In the genomic region with DNA sequence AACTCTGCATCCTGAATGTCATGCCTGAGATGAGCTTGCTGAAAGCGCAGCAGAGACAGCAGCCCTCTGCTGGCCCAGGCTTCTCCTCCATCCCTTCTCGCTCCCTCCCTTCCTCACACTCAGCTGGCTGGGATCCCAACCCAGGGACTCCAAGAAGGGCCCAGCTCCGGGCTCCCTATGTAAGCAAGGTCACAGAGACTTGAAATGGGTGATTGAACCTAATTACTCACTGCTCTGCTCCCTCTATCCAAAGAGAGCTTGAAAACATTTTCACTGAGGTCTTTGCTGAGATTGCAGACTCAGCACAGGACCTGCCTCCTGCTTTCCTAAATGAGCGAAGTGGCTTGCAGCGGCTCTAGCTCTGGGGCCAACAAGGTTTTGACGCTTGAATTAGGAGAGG, we compare ENCODE assay signal across 10 cellular contexts. TPM values are rescaled to one million over a fixed set of nuclear protein-coding genes. Genes with fewer than 3 reads are reported as not detected.
DNase-seq lines count a peak whose midpoint lies in the region; ATAC-seq lines count a peak whose summit lies in the region.
"Had no signal": no experiment of that assay in that cellular context is flagged by ENCODE, and none has a peak within 500 bp of the region (broad histone marks: within the 10 kb centered on the region; RNA-seq: fewer than 3 reads in every experiment).

No MANE protein-coding gene starts in this region.

- H3K4me3 Mint-ChIP-seq in stimulated activated memory B cell treated with anti-CD40 and anti-IgM and Interleukin-4, amounts not matched to agents 10 μg/mL and 1 μg/mL and 100 μg/mL, for 72 hours, result no peak overlapping the region
- H3K4me3 Mint-ChIP-seq in activated CD8-positive, alpha-beta T cell treated with anti-CD3 and anti-CD28 coated beads, Interleukin-2, amount 10 ng/mL, durations not matched to agents 7 days and 5 days, result no peak overlapping the region
- H3K4me3 Mint-ChIP-seq: T-helper 2 cell treated with Interferon-gamma antibody and Interleukin-4, amounts not matched to agents 5 μg/mL and 100 μg/mL, for 36 hours had no signal

- peak overlapping the region; percentile 62 for H3K27ac ChIP-seq in HUES48 (ENCODE audit: low read depth, low read length)

- ATAC-seq in stimulated activated memory B cell treated with anti-CD40 and anti-IgM and Interleukin-4, amounts not matched to agents 10 μg/mL and 1 μg/mL and 100 μg/mL, for 72 hours, result no peak
- ATAC-seq in HG03457 (IDR thresholded peaks at IDR 0.05; ENCODE audit: unreplicated experiment), result no peak
- ATAC-seq in activated CD8-positive, alpha-beta T cell treated with anti-CD3 and anti-CD28 coated beads, Interleukin-2, amount 10 ng/mL, durations not matched to agents 7 days and 5 days, result no peak

- DNase-seq in cerebellar nuclear complex (lab: John Stamatoyannopoulos, UW) (peak; percentile 36 to 48), kidney tubule cell (ENCODE audit: low spot score) (peak; percentile 89), AG20443 (ENCODE audit: low spot score) (no peak), KBM-7 (no peak)
- no peak for DNase-seq in activated CD8-positive, alpha-beta T cell treated with anti-CD3 and anti-CD28 coated beads, Interleukin-2, amount 10 ng/mL, durations not matched to agents 7 days and 5 days
- DNase-seq: MV-4-11 had no signal

- H3K9me3 Mint-ChIP-seq in stimulated activated memory B cell treated with anti-CD40 and anti-IgM and Interleukin-4, amounts not matched to agents 10 μg/mL and 1 μg/mL and 100 μg/mL, for 72 hours, result no peaks in the 10 kb centered on the region
- no peaks in the 10 kb centered on the region for H3K9me3 Mint-ChIP-seq in activated CD8-positive, alpha-beta T cell treated with anti-CD3 and anti-CD28 coated beads, Interleukin-2, amount 10 ng/mL, durations not matched to agents 7 days and 5 days (ENCODE audit: insufficient read depth)
- H3K9me3 Mint-ChIP-seq: T-helper 2 cell treated with Interferon-gamma antibody and Interleukin-4, amounts not matched to agents 5 μg/mL and 100 μg/mL, for 36 hours had no signal

- no peak overlapping the region for H3K9ac ChIP-seq in HUES48 (ENCODE audit: low read depth, low read length)

- POLR2A ChIA-PET in activated CD8-positive, alpha-beta T cell treated with anti-CD3 and anti-CD28 coated beads, Interleukin-2, amount 10 ng/mL, durations not matched to agents 7 days and 5 days (lab: Charles Lee), result interaction anchor here (0.6 to 1.4 kb wide), 4 partner anchors 13 to 91 kb away, joined by 3 to 4 read pairs (median 4); no protein-coding TSS in a partner anchor

- H3K27ac Mint-ChIP-seq in stimulated activated memory B cell treated with anti-CD40 and anti-IgM and Interleukin-4, amounts not matched to agents 10 μg/mL and 1 μg/mL and 100 μg/mL, for 72 hours, result peak overlapping the region; percentile 73
- H3K27ac Mint-ChIP-seq in activated CD8-positive, alpha-beta T cell treated with anti-CD3 and anti-CD28 coated beads, Interleukin-2, amount 10 ng/mL, durations not matched to agents 7 days and 5 days, result no peak overlapping the region

- no peaks in the 10 kb centered on the region for H3K36me3 ChIP-seq in HUES48 (ENCODE audit: control insufficient read depth, insufficient read depth, low read length)

- CTCF ChIA-PET in activated CD8-positive, alpha-beta T cell treated with anti-CD3 and anti-CD28 coated beads, Interleukin-2, amount 10 ng/mL, durations not matched to agents 7 days and 5 days (lab: Charles Lee), result interaction anchor here (1.0 to 2.4 kb wide), 5 partner anchors 13 to 43 kb away, joined by 3 to 9 read pairs (median 3); no protein-coding TSS in a partner anchor

- peaks cover 48% of the 10 kb centered on the region for H3K36me3 Mint-ChIP-seq in stimulated activated memory B cell treated with anti-CD40 and anti-IgM and Interleukin-4, amounts not matched to agents 10 μg/mL and 1 μg/mL and 100 μg/mL, for 72 hours
- H3K36me3 Mint-ChIP-seq in activated CD8-positive, alpha-beta T cell treated with anti-CD3 and anti-CD28 coated beads, Interleukin-2, amount 10 ng/mL, durations not matched to agents 7 days and 5 days (ENCODE audit: low read depth), result peaks cover 20% of the 10 kb centered on the region

- H3K9me3 ChIP-seq in HUES48 (ENCODE audit: control insufficient read depth, insufficient read depth, low read length), result no peaks in the 10 kb centered on the region

- in situ Hi-C loops in KBM-7 (cut with MboI; ENCODE audit: low pct_unique_long_range_greater_than_20kb, low sequenced_read_pairs), result no loop called here

- H3K27me3 Mint-ChIP-seq in stimulated activated memory B cell treated with anti-CD40 and anti-IgM and Interleukin-4, amounts not matched to agents 10 μg/mL and 1 μg/mL and 100 μg/mL, for 72 hours, result no peaks in the 10 kb centered on the region
- no peaks in the 10 kb centered on the region for H3K27me3 Mint-ChIP-seq in activated CD8-positive, alpha-beta T cell treated with anti-CD3 and anti-CD28 coated beads, Interleukin-2, amount 10 ng/mL, durations not matched to agents 7 days and 5 days (ENCODE audit: low read depth)

- no peaks in the 10 kb centered on the region for H3K27me3 ChIP-seq in HUES48 (ENCODE audit: control insufficient read depth, insufficient read depth, low read length)

- H3K4me3 ChIP-seq in HUES48 (ENCODE audit: low read depth, low read length), result no peak overlapping the region

- peaks cover 81% of the 10 kb centered on the region for H3K4me1 ChIP-seq in HUES48 (ENCODE audit: control insufficient read depth, insufficient read depth, low read length)

- peaks cover 98% of the 10 kb centered on the region for H3K4me1 Mint-ChIP-seq in stimulated activated memory B cell treated with anti-CD40 and anti-IgM and Interleukin-4, amounts not matched to agents 10 μg/mL and 1 μg/mL and 100 μg/mL, for 72 hours
- H3K4me1 Mint-ChIP-seq in activated CD8-positive, alpha-beta T cell treated with anti-CD3 and anti-CD28 coated beads, Interleukin-2, amount 10 ng/mL, durations not matched to agents 7 days and 5 days (ENCODE audit: low read depth), result peaks cover 76% of the 10 kb centered on the region

RNA-seq across cellular contexts. Expression of a gene that starts 42.8 kb away (rescaled TPM):
- total RNA-seq in activated CD8-positive, alpha-beta T cell treated with anti-CD3 and anti-CD28 coated beads, Interleukin-2, amount 10 ng/mL, durations not matched to agents 7 days and 5 days, result 100 to 1,000 TPM; 128 TPM

Comparison
In these comparisons a context has a peak if more than half of its experiments do, and no peak if none do; other contexts are left out.
1. DNase-seq: peak in cerebellar nuclear complex (2 of 2) and kidney tubule cell (single experiment); none in AG20443 (single experiment), KBM-7 (single experiment) and activated CD8-positive, alpha-beta T cell treated with anti-CD3 and anti-CD28 coated beads, Interleukin-2, amount 10 ng/mL, durations not matched to agents 7 days and 5 days (single experiment).